ENCODE assay signal across 21 cellular contexts in genomic region chr12:131048611-131048990, GRCh38.
"Had no signal": no experiment of that assay in that cellular context is flagged by ENCODE, and none has a peak within 500 bp of the region (broad histone marks: within the 10 kb centered on the region; RNA-seq: fewer than 3 reads in every experiment).

No MANE protein-coding gene starts in this region.

- H3K27ac ChIP-seq: epithelial cell of prostate, tibial artery, uterus had no signal

- H3K27ac Mint-ChIP-seq: activated B cell treated with CpG ODN at 0.5 μM for 24 hours; activated CD4-positive, alpha-beta memory T cell treated with anti-CD3 and anti-CD28 coated beads for 36 hours; activated naive CD8-positive, alpha-beta T cell treated with anti-CD3 and anti-CD28 coated beads, Interleukin-2, amount 10 ng/mL, durations not matched to agents 7 days and 5 days; T-helper 17 cell had no signal

- H3K36me3 Mint-ChIP-seq: activated CD4-positive, alpha-beta memory T cell treated with anti-CD3 and anti-CD28 coated beads for 36 hours; activated naive CD8-positive, alpha-beta T cell treated with anti-CD3 and anti-CD28 coated beads, Interleukin-2, amount 10 ng/mL, durations not matched to agents 7 days and 5 days had no signal

- H3K27me3 ChIP-seq: gastroesophageal sphincter, left lung, tibial artery, uterus had no signal

- H3K4me1 Mint-ChIP-seq: activated naive CD8-positive, alpha-beta T cell treated with anti-CD3 and anti-CD28 coated beads, Interleukin-2, amount 10 ng/mL, durations not matched to agents 7 days and 5 days had no signal

- H3K4me3 ChIP-seq: gastroesophageal sphincter, left lung, tibial artery, uterus had no signal

- DNase-seq: activated B cell treated with CpG ODN at 0.5 μM for 24 hours; activated CD4-positive, alpha-beta memory T cell treated with anti-CD3 and anti-CD28 coated beads for 36 hours; activated CD4-positive, alpha-beta T cell treated with anti-CD3 and anti-CD28 coated beads for 4 hours; activated naive CD4-positive, alpha-beta T cell treated with Interleukin-2 at 50 U/mL for 16 hours; activated T-cell treated with anti-CD3 and anti-CD28 coated beads, Interleukin-2, amount 50 U/mL, for 48 hours; amniotic stem cell; cerebellar nuclear complex; cortex of kidney; mesenchymal stem cell; stimulated activated CD4-positive, alpha-beta T cell treated with anti-CD3 and anti-CD28 coated beads, Interleukin-4, amount 100 ng/mL, for 24 hours; stimulated activated naive CD8-positive, alpha-beta T cell treated with anti-CD3 and anti-CD28 coated beads, Interleukin-15, Interleukin-2, amounts not matched to agents 100 U/mL and 50 U/mL, for 24 hours; substantia nigra; SW 1271; T-helper 17 cell; tibial artery had no signal

- H3K9me3 ChIP-seq: gastroesophageal sphincter, left lung, tibial artery, uterus had no signal

- H3K4me1 ChIP-seq: tibial artery, uterus had no signal

- H3K27me3 Mint-ChIP-seq: activated B cell treated with CpG ODN at 0.5 μM for 24 hours; activated CD4-positive, alpha-beta memory T cell treated with anti-CD3 and anti-CD28 coated beads for 36 hours had no signal

- H3K4me3 Mint-ChIP-seq: activated B cell treated with CpG ODN at 0.5 μM for 24 hours; activated CD4-positive, alpha-beta memory T cell treated with anti-CD3 and anti-CD28 coated beads for 36 hours; activated naive CD8-positive, alpha-beta T cell treated with anti-CD3 and anti-CD28 coated beads, Interleukin-2, amount 10 ng/mL, durations not matched to agents 7 days and 5 days; nephron; T-helper 17 cell had no signal

- ATAC-seq: T-helper 17 cell had no signal

- H3K36me3 ChIP-seq: gastroesophageal sphincter, uterus had no signal

- H3K9me3 Mint-ChIP-seq: activated B cell treated with CpG ODN at 0.5 μM for 24 hours; activated CD4-positive, alpha-beta memory T cell treated with anti-CD3 and anti-CD28 coated beads for 36 hours; activated naive CD8-positive, alpha-beta T cell treated with anti-CD3 and anti-CD28 coated beads, Interleukin-2, amount 10 ng/mL, durations not matched to agents 7 days and 5 days; nephron had no signal
